In genomic region chr7:22420008-22420407, GRCh38 we compare ENCODE assay signal across 19 cellular contexts.
DNase-seq lines count a peak whose midpoint lies in the region; ATAC-seq, FAIRE-seq and TF ChIP-seq lines count a peak whose summit lies in the region.
"Had no signal": no experiment of that assay in that cellular context is flagged by ENCODE, and none has a peak within 500 bp of the region (broad histone marks: within the 10 kb centered on the region; RNA-seq: fewer than 3 reads in every experiment).

No MANE protein-coding gene starts in this region.

- no peaks in the 10 kb centered on the region for H3K27me3 ChIP-seq in BLaER1
- no peaks in the 10 kb centered on the region for H3K27me3 ChIP-seq in endothelial cell of umbilical vein (ENCODE audit: control insufficient read depth in 2 of 2, insufficient read depth in 2 of 2, low read length in 2 of 2)
- peaks cover 4 to 17% of the 10 kb centered on the region in 2 experiments; a peak in 2 of 5 replicates for H3K27me3 ChIP-seq in HepG2 (ENCODE audit: control insufficient read depth in 1 of 2, insufficient read depth in 2 of 2, low read length in 2 of 2)

- WGBS in HepG2 (ENCODE audit: low lambda C conversion rate): 47% methylated on average over 2 of the region's 2 CpGs

- no peak for TF ChIP-seq POLR2A in endothelial cell of umbilical vein (IDR thresholded peaks at IDR 0.05; ENCODE audit: low read depth, low read length)
- no peak for TF ChIP-seq POLR2A in HepG2 (IDR thresholded peaks at IDR 0.05; ENCODE audit: insufficient read depth in 1 of 2, low read depth in 2 of 2, low read length in 2 of 2)

- H3K4me2 ChIP-seq in BLaER1: 0 out of 2 replicates have a peak overlapping the region, but pooled peaks have one; percentile 6
- no peak overlapping the region for H3K4me2 ChIP-seq in endothelial cell of umbilical vein (ENCODE audit: insufficient read depth, low read length)
- peak overlapping the region; percentile 44 for H3K4me2 ChIP-seq in HepG2 (ENCODE audit: low read depth, low read length)
- H3K4me2 ChIP-seq: A549 had no signal

- H2AFZ ChIP-seq in endothelial cell of umbilical vein (ENCODE audit: low read depth, low read length) (no peak overlapping the region), HepG2 (ENCODE audit: low read length) (no peak overlapping the region)

- TF ChIP-seq EP300 in HepG2 (IDR thresholded peaks at IDR 0.05; ENCODE audit: low read depth in 2 of 2, low read length in 2 of 2) (0 out of 4 replicates have a peak, but pooled peaks of 1 of the 2 experiments have one; percentile 14), HepG2 (CRISPR knock-in tag; IDR thresholded peaks at IDR 0.05; ENCODE audit: borderline replicate concordance) (no peak)

- H3K4me3 ChIP-seq in BLaER1 (no peak overlapping the region), endothelial cell of umbilical vein (replicated peaks in 1 of 3; ENCODE audit: insufficient read depth in 1 of 3, low read depth in 1 of 3, low read length in 3 of 3) (no peak overlapping the region), HepG2 (replicated peaks in 1 of 3; ENCODE audit: insufficient read depth in 1 of 3, low read depth in 2 of 3, low read length in 3 of 3) (no peak overlapping the region)
- H3K4me3 ChIP-seq: A549 had no signal

- no peak for TF ChIP-seq RAD21 in HepG2 (CRISPR knock-in tag; IDR thresholded peaks at IDR 0.05)

- H3K4me1 ChIP-seq in BLaER1 (peaks cover 11% of the 10 kb centered on the region), endothelial cell of umbilical vein (ENCODE audit: control insufficient read depth, extremely low read depth, insufficient read depth, low read length) (peaks cover 26% of the 10 kb centered on the region), HepG2 (ENCODE audit: insufficient read depth, low read length) (peaks cover 19% of the 10 kb centered on the region)
- H3K4me1 ChIP-seq: A549 had no signal

- DNase-seq in endothelial cell of umbilical vein (ENCODE audit: low read depth, low spot score): no peak
- peak; percentile 40 for DNase-seq in HepG2 (ENCODE audit: low spot score)
- DNase-seq in stimulated activated naive CD8-positive, alpha-beta T cell treated with anti-CD3 and anti-CD28 coated beads, Interleukin-15, Interleukin-2, amounts not matched to agents 100 U/mL and 50 U/mL, for 24 hours: no peak
- DNase-seq: AML-193; C1 segment of cervical spinal cord; CD4-positive, alpha-beta memory T cell; CD4-positive, CD25-positive, alpha-beta regulatory T cell; CD8-positive, alpha-beta memory T cell; COR-L47; DMS 273 treated with DMSO at 0.1 percent for 48 hours; DMS79; DND-41; GF-D8 had no signal

- no peak for TF ChIP-seq CTCF in endothelial cell of umbilical vein (IDR thresholded peaks at IDR 0.05; ENCODE audit: extremely low read depth in 1 of 2, insufficient read depth in 1 of 2, low read depth in 1 of 2, low read length in 2 of 2)
- TF ChIP-seq CTCF in HepG2 (CRISPR knock-in tag; IDR thresholded peaks at IDR 0.05): no peak

- H3K27ac ChIP-seq in BLaER1 (no peak overlapping the region), endothelial cell of umbilical vein (ENCODE audit: insufficient read depth, low read depth, low read length) (peak overlapping the region; percentile 96), HepG2 (ENCODE audit: extremely low read length, insufficient read depth, low read length) (no peak overlapping the region)
- H3K27ac ChIP-seq: 22Rv1, A549 had no signal

- ATAC-seq in HepG2 (peak; percentile 62; the same call in 2 of the 3 replicates), GM18511 (IDR thresholded peaks at IDR 0.05; ENCODE audit: unreplicated experiment) (no peak), GM21423 (IDR thresholded peaks at IDR 0.05; ENCODE audit: unreplicated experiment) (no peak)
- ATAC-seq in stimulated activated naive CD8-positive, alpha-beta T cell treated with anti-CD3 and anti-CD28 coated beads, Interleukin-15, Interleukin-2, amounts not matched to agents 100 U/mL and 50 U/mL, for 24 hours: no peak
- ATAC-seq: A549 had no signal

- intact Hi-C loops in endothelial cell of umbilical vein (cut with micrococcal nuclease): no loop called here
- intact Hi-C loops in HepG2 (cut with micrococcal nuclease; ENCODE audit: unreplicated experiment): no loop called here

- CTCF ChIA-PET in endothelial cell of umbilical vein (lab: Charles Lee): interaction anchor here (1.9 kb wide), 1 partner anchor 11 kb away, joined by 5 read pairs; no protein-coding TSS in a partner anchor
- CTCF ChIA-PET in HepG2 (lab: Yijun Ruan, JAX; ENCODE audit: low intra/inter-chr PET ratio, low total read pairs): no interaction called here

- POLR2A ChIA-PET in endothelial cell of umbilical vein (lab: Charles Lee) (no interaction called here), HepG2 (lab: Yijun Ruan, JAX) (interaction anchor here (1.2 kb wide), 1 partner anchor 22 kb away, joined by 3 read pairs; no protein-coding TSS in a partner anchor)

- no peaks in the 10 kb centered on the region for H3K9me1 ChIP-seq in endothelial cell of umbilical vein (replicated peaks; ENCODE audit: control insufficient read depth, extremely low read depth, insufficient read depth, low read length)

- FAIRE-seq in endothelial cell of umbilical vein (lab: Jason Lieb, UNC) (no peak), HepG2 (lab: Jason Lieb, UNC) (no peak)
- FAIRE-seq: A549, G401.6 had no signal

- dilution Hi-C loops in endothelial cell of umbilical vein (cut with MboI; ENCODE audit: extremely low pct_ligation_motif_present, low sequenced_read_pairs): no loop called here

- no peaks in the 10 kb centered on the region for H4K20me1 ChIP-seq in BLaER1
- H4K20me1 ChIP-seq in endothelial cell of umbilical vein (replicated peaks; ENCODE audit: control insufficient read depth, extremely low read depth, insufficient read depth, low read length): no peaks in the 10 kb centered on the region
- H4K20me1 ChIP-seq in HepG2 (ENCODE audit: insufficient read depth, low read length): no peaks in the 10 kb centered on the region

- H3K79me2 ChIP-seq in endothelial cell of umbilical vein (ENCODE audit: control insufficient read depth, insufficient read depth, low read length): no peaks in the 10 kb centered on the region
- no peaks in the 10 kb centered on the region for H3K79me2 ChIP-seq in HepG2 (ENCODE audit: insufficient read depth, low read length)

- in situ Hi-C loops in HepG2 (cut with HindIII; ENCODE audit: extremely low pct_ligation_motif_present, low pct_unique_long_range_greater_than_20kb): no loop called here

- H3K36me3 ChIP-seq in BLaER1 (no peaks in the 10 kb centered on the region), endothelial cell of umbilical vein (ENCODE audit: control insufficient read depth in 2 of 2, extremely low read depth in 1 of 2, insufficient read depth in 2 of 2, low read length in 2 of 2) (no peaks in the 10 kb centered on the region), HepG2 (replicated peaks in 1 of 2; ENCODE audit: control insufficient read depth in 1 of 2, insufficient read depth in 2 of 2, low read length in 2 of 2) (no peaks in the 10 kb centered on the region)

- no peaks in the 10 kb centered on the region for H3K9me3 ChIP-seq in BLaER1
- H3K9me3 ChIP-seq in endothelial cell of umbilical vein (replicated peaks; ENCODE audit: control insufficient read depth, insufficient read depth, low read length): no peaks in the 10 kb centered on the region
- no peaks in the 10 kb centered on the region for H3K9me3 ChIP-seq in HepG2 (ENCODE audit: low read length)
- H3K9me3 ChIP-seq: A549 had no signal

- BruUV-seq in endothelial cell of umbilical vein (replicated peaks; lab: Mats Ljungman, UMichigan) (no TSS peak), HepG2 (replicated peaks; lab: Mats Ljungman, UMichigan) (no TSS peak)

- no peak overlapping the region for H3K9ac ChIP-seq in BLaER1
- H3K9ac ChIP-seq in endothelial cell of umbilical vein (replicated peaks; ENCODE audit: extremely low read depth, insufficient read depth, low read length): no peak overlapping the region
- no peak overlapping the region for H3K9ac ChIP-seq in HepG2 (ENCODE audit: insufficient read depth, low read depth, low read length)

TF ChIP-seq in endothelial cell of umbilical vein, 7 proteins besides CTCF, POLR2A, EP300 and RAD21:
- no peak for TF ChIP-seq JUN (IDR thresholded peaks at IDR 0.05; ENCODE audit: borderline replicate concordance, insufficient read depth, insufficient read length, low read depth)
- TF ChIP-seq POLR2AphosphoS5 (IDR thresholded peaks at IDR 0.05; ENCODE audit: insufficient read depth, low read depth, low read length): no peak
- TF ChIP-seq MAX (IDR thresholded peaks at IDR 0.05; ENCODE audit: insufficient read depth, insufficient read length): no peak
- no peak for TF ChIP-seq GATA2 (IDR thresholded peaks at IDR 0.05; ENCODE audit: insufficient read depth, insufficient read length, low read depth, low read length)
- no peak for TF ChIP-seq MYC (IDR thresholded peaks at IDR 0.05; ENCODE audit: low read depth, low read length)

TF ChIP-seq in HepG2, 621 proteins besides CTCF, POLR2A, EP300 and RAD21 (continues in another document):
- TF ChIP-seq ZNF33B (CRISPR knock-in tag; IDR thresholded peaks at IDR 0.05) (no peak), SIX1 (CRISPR knock-in tag; IDR thresholded peaks at IDR 0.05; ENCODE audit: borderline replicate concordance) (no peak), ZFP36L1 (CRISPR knock-in tag; IDR thresholded peaks at IDR 0.05) (no peak), SOX6 (IDR thresholded peaks at IDR 0.05) (no peak), SOX6 (CRISPR knock-in tag; IDR thresholded peaks at IDR 0.05) (peak; percentile 34; the same call in 1 of the 2 replicates), GTF3A (CRISPR knock-in tag; conservative IDR thresholded peaks at IDR 0.05) (no peak), CENPX (CRISPR knock-in tag; IDR thresholded peaks at IDR 0.05) (no peak), SOX13 (IDR thresholded peaks at IDR 0.05) (no peak), SOX13 (CRISPR knock-in tag; conservative IDR thresholded peaks at IDR 0.05 in 1 of 2, IDR thresholded peaks at IDR 0.05 in 1 of 2) (0 out of 4 replicates have a peak, but pooled peaks of 1 of the 2 experiments have one; percentile 35), SOX5 (CRISPR knock-in tag; IDR thresholded peaks at IDR 0.05; ENCODE audit: borderline replicate concordance) (peak; percentile 48; the same call in 1 of the 2 replicates)
